Comparison of ENCODE assay signal across 32 cellular contexts in genomic region chr3:87898971-87899370, GRCh38.
DNase-seq lines count a peak whose midpoint lies in the region; ATAC-seq, FAIRE-seq and TF ChIP-seq lines count a peak whose summit lies in the region.
"Had no signal": no experiment of that assay in that cellular context is flagged by ENCODE, and none has a peak within 500 bp of the region (broad histone marks: within the 10 kb centered on the region; RNA-seq: fewer than 3 reads in every experiment).

No MANE protein-coding gene starts in this region.

- intact Hi-C loops in A673 (cut with micrococcal nuclease; ENCODE audit: unreplicated experiment) (no loop called here), left colon (cut with DNase I, micrococcal nuclease) (no loop called here)

- no TSS peak for BruUV-seq in A673 (replicated peaks; lab: Mats Ljungman, UMichigan)

- peaks cover 9% of the 10 kb centered on the region for H3K4me1 ChIP-seq in A673 (ENCODE audit: insufficient read depth, low read length, poor library complexity, severe bottlenecking)
- H3K4me1 ChIP-seq: A549; BE2C; BLaER1; BLaER1 treated with 17β-estradiol and CSF1 and Interleukin-3, amounts not matched to agents 10 nM and 100 nM; Caco-2 had no signal

- POLR2A ChIA-PET in A673 (lab: Charles Lee; ENCODE audit: low non-redundant PET): no interaction called here

- peak overlapping the region; percentile 12 for H3K9ac ChIP-seq in SK-N-MC (ENCODE audit: insufficient read length)
- H3K9ac ChIP-seq: BLaER1; BLaER1 treated with 17β-estradiol and CSF1 and Interleukin-3, amounts not matched to agents 10 nM and 100 nM had no signal

- H3K4me3 ChIP-seq in A673 (ENCODE audit: low read depth, low read length, poor library complexity, severe bottlenecking) (no peak overlapping the region), SK-N-MC (peak overlapping the region; percentile 28; the same call in 1 of the 2 replicates)
- H3K4me3 ChIP-seq: A549; BLaER1; BLaER1 treated with 17β-estradiol and CSF1 and Interleukin-3, amounts not matched to agents 10 nM and 100 nM had no signal

- no peaks in the 10 kb centered on the region for H3K27me3 ChIP-seq in A673 (replicated peaks; ENCODE audit: insufficient read depth, low read depth, low read length, poor library complexity)
- H3K27me3 ChIP-seq: BE2C; BLaER1; BLaER1 treated with 17β-estradiol and CSF1 and Interleukin-3, amounts not matched to agents 10 nM and 100 nM had no signal

- peak; percentile 9 for FAIRE-seq in islet of Langerhans (lab: Jason Lieb, UNC)
- FAIRE-seq: D721Med had no signal

- H3K36me3 ChIP-seq in A673 (ENCODE audit: insufficient read depth, low read length, poor library complexity, severe bottlenecking) (no peaks in the 10 kb centered on the region), SK-N-MC (ENCODE audit: insufficient read depth, low read length) (no peaks in the 10 kb centered on the region)
- H3K36me3 ChIP-seq: BE2C; BLaER1; BLaER1 treated with 17β-estradiol and CSF1 and Interleukin-3, amounts not matched to agents 10 nM and 100 nM had no signal

- CTCF ChIA-PET in A673 (lab: Charles Lee): no interaction called here

- H3K9me3 ChIP-seq in A673 (ENCODE audit: low read depth, low read length, poor library complexity, severe bottlenecking) (no peaks in the 10 kb centered on the region), SK-N-MC (ENCODE audit: low read depth, low read length) (no peaks in the 10 kb centered on the region)
- H3K9me3 ChIP-seq: A549; BE2C; BLaER1; BLaER1 treated with 17β-estradiol and CSF1 and Interleukin-3, amounts not matched to agents 10 nM and 100 nM; Caco-2 had no signal

- ATAC-seq in left colon: no peak
- ATAC-seq: A549; CD8-positive, alpha-beta T cell had no signal

- no peak for TF ChIP-seq CTCF in A673 (conservative IDR thresholded peaks at IDR 0.05; ENCODE audit: low read depth, low read length)

- peak overlapping the region; percentile 22 for H3K27ac ChIP-seq in A673 (ENCODE audit: low read depth, low read length, poor library complexity, severe bottlenecking)
- H3K27ac ChIP-seq in SK-N-MC: peak overlapping the region; percentile 82
- H3K27ac ChIP-seq: 22Rv1; A549; BLaER1; BLaER1 treated with 17β-estradiol and CSF1 and Interleukin-3, amounts not matched to agents 10 nM and 100 nM; C4-2B had no signal

- DNase-seq in A673 (ENCODE audit: low spot score) (peak; percentile 27), SK-N-MC (ENCODE audit: low read depth, low spot score) (peak; percentile 62), HK-2 (ENCODE audit: unreplicated experiment) (no peak), left colon (no peak), NCI-H345 (lab: John Stamatoyannopoulos, UW) (no peak)
- DNase-seq: 8988T; ACHN; AML-193; C1 segment of cervical spinal cord; Caco-2; Calu3; CD4-positive, alpha-beta memory T cell; CD4-positive, alpha-beta T cell; CD4-positive, CD25-positive, alpha-beta regulatory T cell; CD8-positive, alpha-beta memory T cell; CD8-positive, alpha-beta T cell; COR-L47; DMS 273 treated with DMSO at 0.1 percent for 48 hours; DMS153; DMS53; DMS79; DMS79 treated with DMSO at 0.1 percent for 48 hours; DND-41; EL had no signal

Comparison
In these comparisons a context has a peak if more than half of its experiments do, and no peak if none do; other contexts are left out.
1. DNase-seq: peak in A673 (single experiment) and SK-N-MC (single experiment); none in HK-2 (single experiment), left colon (0 of 2) and NCI-H345 (single experiment).